14 cellular contexts compared by ENCODE assay signal in genomic region chr22:27213291-27213690, GRCh38.
DNase-seq lines count a peak whose midpoint lies in the region; ATAC-seq, FAIRE-seq and TF ChIP-seq lines count a peak whose summit lies in the region.
"Had no signal": no experiment of that assay in that cellular context is flagged by ENCODE, and none has a peak within 500 bp of the region (broad histone marks: within the 10 kb centered on the region; RNA-seq: fewer than 3 reads in every experiment).

No MANE protein-coding gene starts in this region.

- POLR2A ChIA-PET in HepG2 (lab: Yijun Ruan, JAX), result no interaction called here

- no peak overlapping the region for H3K4me2 ChIP-seq in HepG2 (ENCODE audit: low read depth, low read length)
- H3K4me2 ChIP-seq: SK-N-SH had no signal

- H3K9ac ChIP-seq in duodenal mucosa (ENCODE audit: low read depth in 1 of 2, low read length in 2 of 2) (no peak overlapping the region), HepG2 (ENCODE audit: insufficient read depth, low read depth, low read length) (no peak overlapping the region)
- H3K9ac ChIP-seq: SK-N-SH had no signal

- H2AFZ ChIP-seq in HepG2 (ENCODE audit: low read length), result no peak overlapping the region

- intact Hi-C loops in transverse colon (cut with DNase I; ENCODE audit: low total_unique reads) (loop anchor here (10.0 kb wide), 1 partner anchor 582 kb away; no protein-coding TSS in a partner anchor), HepG2 (cut with micrococcal nuclease; ENCODE audit: unreplicated experiment) (no loop called here)

- H3K4me1 Mint-ChIP-seq in nephron, result peaks cover 69% of the 10 kb centered on the region

- H3K9me3 Mint-ChIP-seq in nephron, result peaks cover 3% of the 10 kb centered on the region
- H3K9me3 Mint-ChIP-seq: activated naive CD8-positive, alpha-beta T cell treated with anti-CD3 and anti-CD28 coated beads for 36 hours had no signal

- H3K9me3 ChIP-seq in Peyer's patch, result no peaks in the 10 kb centered on the region
- H3K9me3 ChIP-seq in duodenal mucosa (ENCODE audit: control insufficient read depth in 1 of 2, low read length in 2 of 2), result no peaks in the 10 kb centered on the region
- no peaks in the 10 kb centered on the region for H3K9me3 ChIP-seq in transverse colon
- H3K9me3 ChIP-seq in BE2C, result no peaks in the 10 kb centered on the region
- H3K9me3 ChIP-seq in HepG2 (ENCODE audit: low read length), result no peaks in the 10 kb centered on the region
- H3K9me3 ChIP-seq: SK-N-SH had no signal

- no peaks in the 10 kb centered on the region for H3K79me2 ChIP-seq in HepG2 (ENCODE audit: insufficient read depth, low read length)

- no peak for FAIRE-seq in HepG2 (lab: Jason Lieb, UNC)

- H3K27ac ChIP-seq in Peyer's patch, result peak overlapping the region; percentile 25 to 76 (median 65)
- H3K27ac ChIP-seq in duodenal mucosa (ENCODE audit: low read depth, low read length), result peak overlapping the region; percentile 18
- H3K27ac ChIP-seq in transverse colon, result peak overlapping the region; percentile 54 to 74 (median 68)
- H3K27ac ChIP-seq in HepG2 (ENCODE audit: extremely low read length, insufficient read depth, low read length), result no peak overlapping the region

- H3K27ac Mint-ChIP-seq in nephron, result peak overlapping the region; percentile 60 to 90 (median 86)
- H3K27ac Mint-ChIP-seq: activated naive CD8-positive, alpha-beta T cell treated with anti-CD3 and anti-CD28 coated beads for 36 hours had no signal

- no TSS peak for BruUV-seq in HepG2 (replicated peaks; lab: Mats Ljungman, UMichigan)

- peaks cover 19% of the 10 kb centered on the region for H3K27me3 Mint-ChIP-seq in nephron (ENCODE audit: low read depth)

- no peaks in the 10 kb centered on the region for H4K20me1 ChIP-seq in HepG2 (ENCODE audit: insufficient read depth, low read length)

- peak overlapping the region in 1 of 3 experiments; percentile 19 for H3K4me3 Mint-ChIP-seq in nephron
- H3K4me3 Mint-ChIP-seq: activated naive CD8-positive, alpha-beta T cell treated with anti-CD3 and anti-CD28 coated beads for 36 hours had no signal

- TF ChIP-seq CTCF in Peyer's patch (IDR thresholded peaks at IDR 0.05) (no peak), nephron (IDR thresholded peaks at IDR 0.05; ENCODE audit: unreplicated experiment in 3 of 3) (no peak), transverse colon (IDR thresholded peaks at IDR 0.05) (no peak), BE2C (IDR thresholded peaks at IDR 0.05; ENCODE audit: low read depth, low read length) (no peak), GM13976 (IDR thresholded peaks at IDR 0.05; ENCODE audit: borderline replicate concordance, control extremely low read depth, extremely low read depth, insufficient read depth, missing control alignments) (no peak), HepG2 (CRISPR knock-in tag; IDR thresholded peaks at IDR 0.05) (no peak)

- DNase-seq in Peyer's patch (no peak), transverse colon (no peak), BE2C (no peak), GM13976 (ENCODE audit: low spot score) (no peak), HepG2 (ENCODE audit: low spot score) (no peak)
- DNase-seq: activated CD8-positive, alpha-beta memory T cell treated with anti-CD3 and anti-CD28 coated beads, Interleukin-2, amount 50 U/mL, for 4 hours; activated naive CD8-positive, alpha-beta T cell treated with anti-CD3 and anti-CD28 coated beads for 36 hours; COR-L47; NK-92 treated with Interleukin-12 subunit alpha and Interleukin-12 subunit beta, amount 100 ng/mL, for 24 hours; SK-N-SH; stimulated activated CD4-positive, alpha-beta T cell treated with anti-CD3 and anti-CD28 coated beads, Interleukin-15, amount 100 ng/mL, for 24 hours; stimulated activated CD8-positive, alpha-beta memory T cell treated with anti-CD3 and anti-CD28 coated beads, Interleukin-4, amount 100 ng/mL, for 48 hours had no signal

- H3K36me3 ChIP-seq in Peyer's patch (no peaks in the 10 kb centered on the region), duodenal mucosa (ENCODE audit: control insufficient read depth in 1 of 2, insufficient read depth in 2 of 2, low read length in 2 of 2) (no peaks in the 10 kb centered on the region), transverse colon (no peaks in the 10 kb centered on the region), BE2C (no peaks in the 10 kb centered on the region), HepG2 (replicated peaks in 1 of 2; ENCODE audit: control insufficient read depth in 1 of 2, insufficient read depth in 2 of 2, low read length in 2 of 2) (no peaks in the 10 kb centered on the region)

- H3K27me3 ChIP-seq in Peyer's patch, result no peaks in the 10 kb centered on the region
- peaks cover 3 to 4% of the 10 kb centered on the region in 2 donors for H3K27me3 ChIP-seq in duodenal mucosa (ENCODE audit: control insufficient read depth in 1 of 2, insufficient read depth in 2 of 2, low read length in 2 of 2)
- peaks cover 3% of the 10 kb centered on the region for H3K27me3 ChIP-seq in transverse colon
- no peaks in the 10 kb centered on the region for H3K27me3 ChIP-seq in BE2C
- peaks cover 3% of the 10 kb centered on the region in 2 experiments; a peak in 4 of 5 replicates for H3K27me3 ChIP-seq in HepG2 (ENCODE audit: control insufficient read depth in 1 of 2, insufficient read depth in 2 of 2, low read length in 2 of 2)

- in situ Hi-C loops in transverse colon (cut with MboI; ENCODE audit: low pct_ligation_motif_present in 1 of 4, low pct_unique_long_range_greater_than_20kb in 1 of 4, low sequenced_read_pairs in 3 of 4), result loop anchor here in 1 of 4 donors (25.0 kb wide), 1 partner anchor 101 kb away; no protein-coding TSS in a partner anchor
- in situ Hi-C loops in GM13976 (cut with MboI; ENCODE audit: low sequenced_read_pairs, unreplicated experiment), result no loop called here
- in situ Hi-C loops in HepG2 (cut with HindIII; ENCODE audit: extremely low pct_ligation_motif_present, low pct_unique_long_range_greater_than_20kb), result no loop called here

- TF ChIP-seq EP300 in transverse colon (IDR thresholded peaks at IDR 0.05; ENCODE audit: low read depth), result no peak
- no peak for TF ChIP-seq EP300 in HepG2 (IDR thresholded peaks at IDR 0.05; ENCODE audit: low read depth in 2 of 2, low read length in 2 of 2)
- TF ChIP-seq EP300 in HepG2 (CRISPR knock-in tag; IDR thresholded peaks at IDR 0.05; ENCODE audit: borderline replicate concordance), result no peak

- TF ChIP-seq POLR2A in Peyer's patch (IDR thresholded peaks at IDR 0.05) (no peak), transverse colon (IDR thresholded peaks at IDR 0.05) (no peak), HepG2 (IDR thresholded peaks at IDR 0.05; ENCODE audit: insufficient read depth in 1 of 2, low read depth in 2 of 2, low read length in 2 of 2) (no peak)

- no peaks in the 10 kb centered on the region for H3K36me3 Mint-ChIP-seq in nephron (ENCODE audit: low read depth)
- H3K36me3 Mint-ChIP-seq: activated naive CD8-positive, alpha-beta T cell treated with anti-CD3 and anti-CD28 coated beads for 36 hours had no signal

- H3K4me3 ChIP-seq in Peyer's patch, result no peak overlapping the region
- H3K4me3 ChIP-seq in duodenal mucosa (ENCODE audit: low read depth in 1 of 2, low read length in 2 of 2), result no peak overlapping the region
- no peak overlapping the region for H3K4me3 ChIP-seq in transverse colon
- no peak overlapping the region for H3K4me3 ChIP-seq in BE2C (ENCODE audit: low read depth, low read length)
- no peak overlapping the region for H3K4me3 ChIP-seq in HepG2 (replicated peaks in 1 of 3; ENCODE audit: insufficient read depth in 1 of 3, low read depth in 2 of 3, low read length in 3 of 3)

- H3K4me1 ChIP-seq in Peyer's patch (peaks cover 0 to 17% (median 0%) of the 10 kb centered on the region in 4 donors), duodenal mucosa (ENCODE audit: control insufficient read depth in 1 of 2, insufficient read depth in 2 of 2, low read length in 2 of 2) (peaks cover 8 to 14% of the 10 kb centered on the region in 2 donors), transverse colon (peaks cover 0 to 13% (median 2%) of the 10 kb centered on the region in 4 donors), BE2C (peaks cover 16% of the 10 kb centered on the region), HepG2 (ENCODE audit: insufficient read depth, low read length) (no peaks in the 10 kb centered on the region)

- no peak for TF ChIP-seq RAD21 in HepG2 (CRISPR knock-in tag; IDR thresholded peaks at IDR 0.05)

- ATAC-seq in HepG2, result no peak

- WGBS in transverse colon (ENCODE audit: low coverage in 1 of 2), 2 donors, result 71% methylated on average over 4 of the region's 4 CpGs; no CpG with 5 or more reads in 1 of the 2 donors
- WGBS in HepG2 (ENCODE audit: low lambda C conversion rate), result 12% methylated on average over 4 of the region's 4 CpGs

- CTCF ChIA-PET in HepG2 (lab: Yijun Ruan, JAX; ENCODE audit: low intra/inter-chr PET ratio, low total read pairs), result no interaction called here

TF ChIP-seq in HepG2, 621 proteins besides CTCF, POLR2A, EP300 and RAD21 (continues in another document):
- no peak for TF ChIP-seq GFI1 (CRISPR knock-in tag; IDR thresholded peaks at IDR 0.05; ENCODE audit: borderline replicate concordance)
- TF ChIP-seq ZNF761 (CRISPR knock-in tag; conservative IDR thresholded peaks at IDR 0.05), result no peak
- TF ChIP-seq THAP11 (CRISPR knock-in tag; IDR thresholded peaks at IDR 0.05), result no peak
- no peak for TF ChIP-seq ZFP91 (CRISPR knock-in tag; IDR thresholded peaks at IDR 0.05; ENCODE audit: borderline replicate concordance)
